Comparison of ENCODE assay signal across 10 cellular contexts in genomic region chr4:54998991-54999390, GRCh38.
DNase-seq lines count a peak whose midpoint lies in the region; ATAC-seq, FAIRE-seq and TF ChIP-seq lines count a peak whose summit lies in the region.
"Had no signal": no experiment of that assay in that cellular context is flagged by ENCODE, and none has a peak within 500 bp of the region (broad histone marks: within the 10 kb centered on the region; RNA-seq: fewer than 3 reads in every experiment).

No MANE protein-coding gene starts in this region.

- POLR2A ChIA-PET in BJ (lab: Charles Lee), result no interaction called here

- H3K27me3 ChIP-seq in BJ (ENCODE audit: control insufficient read depth, insufficient read depth, low read length), result peaks cover 1% of the 10 kb centered on the region; the same call in 1 of the 2 replicates

- TF ChIP-seq CTCF in BJ (IDR thresholded peaks at IDR 0.05; ENCODE audit: insufficient read depth, low read depth, low read length) (0 out of 2 replicates have a peak, but pooled peaks have one; percentile 10), fibroblast of the aortic adventitia (IDR thresholded peaks at IDR 0.05; ENCODE audit: insufficient read depth, low read length) (peak; percentile 69), omental fat pad (IDR thresholded peaks at IDR 0.05) (peak in 1 of 3 donors; percentile 33)

- H3K4me3 ChIP-seq in BJ (ENCODE audit: low read depth, low read length) (no peak overlapping the region), fibroblast of the aortic adventitia (ENCODE audit: low read depth, low read length) (no peak overlapping the region)

- CTCF ChIA-PET in BJ (lab: Yijun Ruan, JAX), result interaction anchor here (0.9 to 1.1 kb wide), 2 partner anchors 9 to 322 kb away, joined by 3 read pairs; no protein-coding TSS in a partner anchor

- peak; percentile 75 for ATAC-seq in omental fat pad (ENCODE audit: low FRiP score)
- no peak for ATAC-seq in GM21528 (IDR thresholded peaks at IDR 0.05; ENCODE audit: low FRiP score, unreplicated experiment)
- ATAC-seq in HG03135 (IDR thresholded peaks at IDR 0.05; ENCODE audit: unreplicated experiment), result no peak
- ATAC-seq: natural killer cell had no signal

- H3K36me3 ChIP-seq in BJ (ENCODE audit: control insufficient read depth, insufficient read depth, low read length), result no peaks in the 10 kb centered on the region

- DNase-seq in BJ (ENCODE audit: low read depth) (no peak), fibroblast of the aortic adventitia (ENCODE audit: low read depth) (peak; percentile 91), omental fat pad (ENCODE audit: low spot score) (no peak), cortex of kidney (lab: John Stamatoyannopoulos, UW) (no peak), NCI-H2107 (lab: John Stamatoyannopoulos, UW) (no peak)
- DNase-seq: activated CD8-positive, alpha-beta memory T cell treated with anti-CD3 and anti-CD28 coated beads, Interleukin-2, amount 50 U/mL, for 48 hours; natural killer cell had no signal

- FAIRE-seq in TTC549 (lab: Jason Lieb, UNC), result peak; percentile 86
